8 cellular contexts compared by ENCODE assay signal in genomic region chr1:32818804-32819541, GRCh38. TPM values are rescaled to one million over a fixed set of nuclear protein-coding genes. Genes with fewer than 3 reads are reported as not detected.
DNase-seq lines count a peak whose midpoint lies in the region; ATAC-seq and TF ChIP-seq lines count a peak whose summit lies in the region.

No MANE protein-coding gene starts in this region.

- H4K20me1 ChIP-seq in Karpas-422 (ENCODE audit: insufficient read depth, low read depth, low read length), result no peaks in the 10 kb centered on the region

- peak overlapping the region; percentile 97 for H3K9ac ChIP-seq in Karpas-422 (ENCODE audit: low read length)

- in situ Hi-C loops in astrocyte of the spinal cord (cut with HindIII; ENCODE audit: low sequenced_read_pairs), result no loop called here

- no peaks in the 10 kb centered on the region for H3K9me2 ChIP-seq in Karpas-422 (replicated peaks; ENCODE audit: insufficient read depth, low read length)

- H3K9me3 ChIP-seq in Caco-2 (no peaks in the 10 kb centered on the region), Karpas-422 (ENCODE audit: low read length) (no peaks in the 10 kb centered on the region), mononuclear cell (ENCODE audit: low read depth, low read length) (no peaks in the 10 kb centered on the region)

- no peaks in the 10 kb centered on the region for H3K9me3 Mint-ChIP-seq in Caco-2 (ENCODE audit: unreplicated experiment)

- intact Hi-C loops in Caco-2 (cut with micrococcal nuclease; ENCODE audit: unreplicated experiment), result no loop called here

- DNase-seq in Caco-2, result no peak
- peak; percentile 81 for DNase-seq in Karpas-422
- DNase-seq in astrocyte of the spinal cord (ENCODE audit: low read depth, low spot score), result no peak
- DNase-seq in dedifferentiated amniotic fluid mesenchymal stem cell (ENCODE audit: extremely low spot score), result no peak
- DNase-seq in NCI-H1105 treated with DMSO at 0.1 percent for 48 hours (lab: John Stamatoyannopoulos, UW), result no peak
- DNase-seq in midbrain (lab: John Stamatoyannopoulos, UW), result no peak

- no TSS peak for BruUV-seq in Caco-2 (replicated peaks; lab: Mats Ljungman, UMichigan)

- H3K36me3 ChIP-seq in Caco-2 (ENCODE audit: control insufficient read depth, insufficient read depth, low read length), result no peaks in the 10 kb centered on the region
- H3K36me3 ChIP-seq in Karpas-422 (ENCODE audit: insufficient read depth, low read length), result 0 out of 2 replicates have a peak, but pooled peaks cover 4% of the 10 kb centered on the region

- CTCF ChIA-PET in Caco-2 (lab: Charles Lee), result no interaction called here

- H3K4me2 ChIP-seq in Karpas-422 (ENCODE audit: low read depth, low read length, poor library complexity, severe bottlenecking), result peak overlapping the region; percentile 91

- H3K4me3 ChIP-seq in Caco-2 (ENCODE audit: low read depth, low read length) (peak overlapping the region; percentile 86), Karpas-422 (ENCODE audit: low read length) (peak overlapping the region; percentile 83), astrocyte of the spinal cord (ENCODE audit: low read depth, low read length) (peak overlapping the region; percentile 100), mononuclear cell (ENCODE audit: low read length) (peak overlapping the region; percentile 83)

- H3K4me1 ChIP-seq in Caco-2, result peaks cover 9% of the 10 kb centered on the region
- H3K4me1 ChIP-seq in Karpas-422 (ENCODE audit: low read length), result peaks cover 52% of the 10 kb centered on the region
- H3K4me1 ChIP-seq in mononuclear cell (ENCODE audit: insufficient read depth, low read length), result peaks cover 59% of the 10 kb centered on the region

- no peak for TF ChIP-seq CTCF in Caco-2 (IDR thresholded peaks at IDR 0.05; ENCODE audit: insufficient read depth in 1 of 2, low read depth in 1 of 2, low read length in 1 of 2, severe bottlenecking in 1 of 2, unreplicated experiment in 1 of 2)
- no peak for TF ChIP-seq CTCF in astrocyte of the spinal cord (IDR thresholded peaks at IDR 0.05; ENCODE audit: low read depth, low read length)

- peaks cover 11% of the 10 kb centered on the region for H3K4me1 Mint-ChIP-seq in Caco-2 (ENCODE audit: low read depth, unreplicated experiment)

- peak overlapping the region; percentile 93 for H3K27ac Mint-ChIP-seq in Caco-2 (ENCODE audit: unreplicated experiment)

- no peak overlapping the region for H2AFZ ChIP-seq in Karpas-422 (ENCODE audit: low read length)

- H3K27me3 ChIP-seq in Caco-2 (replicated peaks; ENCODE audit: control insufficient read depth, insufficient read depth, low read length), result no peaks in the 10 kb centered on the region
- H3K27me3 ChIP-seq in Karpas-422 (ENCODE audit: low read length), result no peaks in the 10 kb centered on the region
- H3K27me3 ChIP-seq in mononuclear cell (ENCODE audit: insufficient read depth, low read length), result no peaks in the 10 kb centered on the region

- peaks cover 87% of the 10 kb centered on the region for H3K79me2 ChIP-seq in Karpas-422 (ENCODE audit: low read length)

- ATAC-seq in GM19324 (IDR thresholded peaks at IDR 0.05; ENCODE audit: low FRiP score, unreplicated experiment), result peak; percentile 32

- peak overlapping the region; percentile 89 for H3K27ac ChIP-seq in Karpas-422 (ENCODE audit: low read length)

- POLR2A ChIA-PET in Caco-2 (lab: Charles Lee), result interaction anchor here (0.7 kb wide), 1 partner anchor 341 kb away, joined by 3 read pairs; no protein-coding TSS in a partner anchor

- no peaks in the 10 kb centered on the region for H3K27me3 Mint-ChIP-seq in Caco-2 (ENCODE audit: insufficient read depth, unreplicated experiment)

- peak overlapping the region; percentile 95 for H3K4me3 Mint-ChIP-seq in Caco-2 (ENCODE audit: unreplicated experiment)

- H3K36me3 Mint-ChIP-seq in Caco-2 (ENCODE audit: insufficient read depth, unreplicated experiment), result peaks cover 35% of the 10 kb centered on the region

RNA-seq across cellular contexts. Expression of gene S100PBP, which starts 1.5 kb away (rescaled TPM):
- 23.8 and 32.8 TPM in 2 replicates for total RNA-seq in Caco-2 (2022)
- 23.7 and 30.8 TPM in 2 replicates for total RNA-seq in Karpas-422 (2014; rRNA removed; shearing (Covaris generic); ENCODE audit: low replicate concordance)
- total RNA-seq in mononuclear cell, result 18.5 TPM

RNA-seq across cellular contexts. Expression of gene YARS1, which starts 1.8 kb away (rescaled TPM):
- 177 and 184 TPM in 2 replicates for total RNA-seq in Caco-2 (2022)
- total RNA-seq in Karpas-422 (2014; rRNA removed; shearing (Covaris generic); ENCODE audit: low replicate concordance), result 118 and 159 TPM in 2 replicates
- total RNA-seq in mononuclear cell, result 88.7 TPM

RNA-seq across cellular contexts. Expression of gene FNDC5, which starts 51.7 kb away (rescaled TPM):
- total RNA-seq in Caco-2 (2022) (0.67 and 1.1 TPM in 2 replicates), mononuclear cell (0.10 TPM)
- not detected in 2 replicates for total RNA-seq in Karpas-422 (2014; rRNA removed; shearing (Covaris generic); ENCODE audit: low replicate concordance)
